In the genomic region with DNA sequence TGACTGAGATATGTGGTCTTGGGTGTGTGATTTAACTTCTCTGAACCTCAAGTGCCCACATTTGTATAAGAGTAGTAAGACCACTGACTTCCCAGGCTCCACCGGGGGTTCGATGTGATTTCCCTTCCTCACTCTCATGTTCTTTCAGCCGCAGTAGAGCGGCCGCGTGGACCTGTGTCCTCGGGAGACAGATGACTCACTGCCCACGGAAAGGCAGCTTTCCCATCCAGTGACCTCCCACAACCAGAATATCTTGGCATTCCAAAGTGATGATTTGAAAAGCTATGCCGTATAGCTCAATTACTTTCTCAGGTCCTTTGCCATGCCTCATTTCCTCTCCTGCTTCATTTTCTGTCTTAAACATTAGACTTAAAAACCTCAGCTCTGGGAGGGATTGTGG, we compare ENCODE assay signal across 16 cellular contexts.
A peak's percentile ranks its signal among the peaks of the same experiment; 100 is the strongest.
DNase-seq lines count a peak whose midpoint lies in the region; ATAC-seq and TF ChIP-seq lines count a peak whose summit lies in the region.
"Had no signal": no experiment of that assay in that cellular context is flagged by ENCODE, and none has a peak within 500 bp of the region (broad histone marks: within the 10 kb centered on the region; RNA-seq: fewer than 3 reads in every experiment).

No MANE protein-coding gene starts in this region.

- intact Hi-C loops in A673 (cut with micrococcal nuclease; ENCODE audit: unreplicated experiment) = no loop called here

- no TSS peak for BruUV-seq in A673 (replicated peaks; lab: Mats Ljungman, UMichigan)

- no peaks in the 10 kb centered on the region for H3K27me3 ChIP-seq in AG04450 (ENCODE audit: control insufficient read depth, insufficient read depth, low read length)
- H3K27me3 ChIP-seq in brain microvascular endothelial cell (replicated peaks) = no peaks in the 10 kb centered on the region
- H3K27me3 ChIP-seq in kidney epithelial cell (ENCODE audit: control insufficient read depth, insufficient read depth, low read length) = no peaks in the 10 kb centered on the region
- H3K27me3 ChIP-seq in A673 (replicated peaks; ENCODE audit: insufficient read depth, low read depth, low read length, poor library complexity) = no peaks in the 10 kb centered on the region
- H3K27me3 ChIP-seq: BE2C, cardiac muscle cell, vagina had no signal

- in situ Hi-C loops in brain microvascular endothelial cell (cut with HindIII; ENCODE audit: low pct_ligation_motif_present, low sequenced_read_pairs) = no loop called here

- H3K9me3 ChIP-seq in AG04450 (ENCODE audit: control insufficient read depth, insufficient read depth, low read length) = no peaks in the 10 kb centered on the region; the same call in 1 of the 2 replicates
- H3K9me3 ChIP-seq in A673 (ENCODE audit: low read depth, low read length, poor library complexity, severe bottlenecking) = no peaks in the 10 kb centered on the region
- H3K9me3 ChIP-seq: BE2C, vagina had no signal

- DNase-seq in AG04450 (ENCODE audit: low read depth, low spot score) (peak; percentile 66), HT1080 (ENCODE audit: low read depth) (peak; percentile 90), brain microvascular endothelial cell (peak; percentile 89), kidney epithelial cell (ENCODE audit: low read depth) (peak; percentile 82), A673 (ENCODE audit: low spot score) (no peak), NOMO-1 treated with DMSO at 0.1 percent for 48 hours (lab: John Stamatoyannopoulos, UW; ENCODE audit: unreplicated experiment) (no peak)
- DNase-seq: activated T-cell treated with anti-CD3 and anti-CD28 coated beads, Interleukin-2, amount 50 U/mL, for 24 hours; BE2C; GDM1; NCI-H1092 treated with DMSO at 0.1 percent for 48 hours; NCI-H510A treated with DMSO at 0.1 percent for 48 hours had no signal

- H3K36me3 ChIP-seq in brain microvascular endothelial cell (replicated peaks) (peaks cover 52% of the 10 kb centered on the region), kidney epithelial cell (ENCODE audit: control insufficient read depth, insufficient read depth, low read length) (peaks cover 5% of the 10 kb centered on the region), A673 (ENCODE audit: insufficient read depth, low read length, poor library complexity, severe bottlenecking) (peaks cover 73% of the 10 kb centered on the region)

- no peak for ATAC-seq in GM19397 (IDR thresholded peaks at IDR 0.05; ENCODE audit: unreplicated experiment)
- ATAC-seq in GM19351 (IDR thresholded peaks at IDR 0.05; ENCODE audit: unreplicated experiment) = no peak
- ATAC-seq: activated CD4-positive, CD25-positive, alpha-beta regulatory T cell treated with anti-CD3 and anti-CD28 coated beads, Interleukin-2, amount 50 U/mL, for 24 hours had no signal

- POLR2A ChIA-PET in AG04450 (lab: Yijun Ruan, JAX) (no interaction called here), A673 (lab: Charles Lee; ENCODE audit: low non-redundant PET) (interaction anchor here (0.5 kb wide), 1 partner anchor 157 kb away, joined by 3 read pairs; no protein-coding TSS in a partner anchor)

- no peaks in the 10 kb centered on the region for H3K4me1 ChIP-seq in A673 (ENCODE audit: insufficient read depth, low read length, poor library complexity, severe bottlenecking)
- H3K4me1 ChIP-seq: BE2C, vagina had no signal

- CTCF ChIA-PET in AG04450 (lab: Charles Lee) (interaction anchor here (0.5 kb wide), 1 partner anchor 365 kb away, joined by 3 read pairs; no protein-coding TSS in a partner anchor), A673 (lab: Charles Lee) (no interaction called here)

- H3K4me3 ChIP-seq in AG04450 (ENCODE audit: low read depth, low read length) (no peak overlapping the region), brain microvascular endothelial cell (ENCODE audit: low read depth, low read length) (no peak overlapping the region), kidney epithelial cell (ENCODE audit: low read depth, low read length) (no peak overlapping the region), A673 (ENCODE audit: low read depth, low read length, poor library complexity, severe bottlenecking) (no peak overlapping the region)
- H3K4me3 ChIP-seq: cardiac muscle cell, vagina had no signal

- no peak for TF ChIP-seq CTCF in AG04450 (IDR thresholded peaks at IDR 0.05; ENCODE audit: low read depth, low read length)
- TF ChIP-seq CTCF in brain microvascular endothelial cell (IDR thresholded peaks at IDR 0.05; ENCODE audit: low read depth, low read length, missing control alignments) = no peak
- no peak for TF ChIP-seq CTCF in kidney epithelial cell (IDR thresholded peaks at IDR 0.05; ENCODE audit: insufficient read depth, low read length, poor library complexity, severe bottlenecking)
- no peak for TF ChIP-seq CTCF in A673 (conservative IDR thresholded peaks at IDR 0.05; ENCODE audit: low read depth, low read length)

- peak overlapping the region; percentile 90 for H3K27ac ChIP-seq in AG04450 (ENCODE audit: low read depth, low read length)
- H3K27ac ChIP-seq in brain microvascular endothelial cell = peak overlapping the region; percentile 82
- H3K27ac ChIP-seq in A673 (ENCODE audit: low read depth, low read length, poor library complexity, severe bottlenecking) = no peak overlapping the region
- H3K27ac ChIP-seq: cardiac muscle cell, vagina had no signal

Comparison
In these comparisons a context has a peak if more than half of its experiments do, and no peak if none do; other contexts are left out.
1. DNase-seq: peak in AG04450 (single experiment), HT1080 (single experiment), brain microvascular endothelial cell (single experiment) and kidney epithelial cell (single experiment); none in A673 (single experiment) and NOMO-1 treated with DMSO at 0.1 percent for 48 hours (single experiment).